8 cellular contexts compared by ENCODE assay signal in genomic region chr7:108525327-108525984, GRCh38. TPM values are rescaled to one million over a fixed set of nuclear protein-coding genes. Genes with fewer than 3 reads are reported as not detected.
A peak's percentile ranks its signal among the peaks of the same experiment; 100 is the strongest.
DNase-seq lines count a peak whose midpoint lies in the region; ATAC-seq and TF ChIP-seq lines count a peak whose summit lies in the region.

No MANE protein-coding gene starts in this region.

- peak overlapping the region; percentile 91 for H3K4me2 ChIP-seq in OCI-LY7 (ENCODE audit: low read length)

- intact Hi-C loops in OCI-LY7 (cut with micrococcal nuclease; ENCODE audit: unreplicated experiment) = no loop called here

- peak overlapping the region; percentile 84 for H3K4me3 ChIP-seq in OCI-LY7 (ENCODE audit: low read depth, low read length, poor library complexity, severe bottlenecking)

- peaks cover 11% of the 10 kb centered on the region; the same call in 1 of the 2 replicates for H3K36me3 ChIP-seq in OCI-LY7 (ENCODE audit: insufficient read depth, low read length)

- H3K27ac ChIP-seq in OCI-LY7 (ENCODE audit: low read depth, low read length, poor library complexity, severe bottlenecking) = peak overlapping the region; percentile 58
- H3K27ac ChIP-seq in caudate nucleus (ENCODE audit: low read depth, low read length) = peak overlapping the region; percentile 97

- H3K4me1 ChIP-seq in OCI-LY7 (ENCODE audit: insufficient read depth, low read length, poor library complexity, severe bottlenecking) = peaks cover 34% of the 10 kb centered on the region

- peaks cover 51% of the 10 kb centered on the region for H3K79me2 ChIP-seq in OCI-LY7 (ENCODE audit: insufficient read depth, low read depth, low read length)

- CTCF ChIA-PET in OCI-LY7 (lab: Charles Lee; ENCODE audit: unreplicated experiment) = interaction anchor here (1.0 to 1.2 kb wide), 2 partner anchors 8 to 24 kb away, joined by 3 read pairs; no protein-coding TSS in a partner anchor

- POLR2A ChIA-PET in OCI-LY7 (lab: Charles Lee) = interaction anchor here (0.5 to 4.3 kb wide), 19 partner anchors 8 to 1186 kb away, joined by 3 to 44 read pairs (median 5); partner anchors contain the start of genes DNAJB9 and THAP5

- BruUV-seq in OCI-LY7 (replicated peaks; lab: Mats Ljungman, UMichigan) = TSS peak; percentile 73

- no peaks in the 10 kb centered on the region for H4K20me1 ChIP-seq in OCI-LY7 (ENCODE audit: insufficient read depth, low read length)

- DNase-seq in NCI-H2029 treated with DMSO at 0.1 percent for 48 hours (lab: John Stamatoyannopoulos, UW) (peak; percentile 60), NCI-H2029 (lab: John Stamatoyannopoulos, UW) (no peak), HS-27A (ENCODE audit: low read depth) (peak; percentile 43), OCI-LY7 (ENCODE audit: low spot score) (peak; percentile 19), caudate nucleus (lab: John Stamatoyannopoulos, UW) (peak in 11 of 61 donors; percentile 76 to 96 (median 89)), kidney tubule cell (ENCODE audit: low spot score) (peak; percentile 82), stromal cell of bone marrow (ENCODE audit: low read depth) (peak; percentile 65)

- no peaks in the 10 kb centered on the region for H3K9me3 ChIP-seq in OCI-LY7 (ENCODE audit: low read length)

- no peak for TF ChIP-seq CTCF in OCI-LY7 (conservative IDR thresholded peaks at IDR 0.05; ENCODE audit: low read length)

- no peaks in the 10 kb centered on the region for H3K9me2 ChIP-seq in OCI-LY7 (ENCODE audit: insufficient read depth, low read length)

- peak; percentile 51 for ATAC-seq in GM21526 (IDR thresholded peaks at IDR 0.05; ENCODE audit: low FRiP score, unreplicated experiment)

- H2AFZ ChIP-seq in OCI-LY7 (ENCODE audit: low read length) = peak overlapping the region; percentile 32; the same call in 1 of the 2 replicates

RNA-seq across cellular contexts. Expression of gene PNPLA8, which starts 0.5 kb away (rescaled TPM):
- total RNA-seq in OCI-LY7 (2014; rRNA removed; shearing (Covaris generic)) = 23.0 and 24.2 TPM in 2 replicates
- 26.4 and 31.4 TPM in 2 replicates for total RNA-seq in OCI-LY7 (2022)

RNA-seq across cellular contexts. Expression of gene THAP5, which starts 44.0 kb away (rescaled TPM):
- total RNA-seq in OCI-LY7 (2014; rRNA removed; shearing (Covaris generic)) = 23.5 and 24.2 TPM in 2 replicates
- 33.8 and 39.3 TPM in 2 replicates for total RNA-seq in OCI-LY7 (2022)

RNA-seq across cellular contexts. Expression of gene DNAJB9, which starts 44.2 kb away (rescaled TPM):
- 20.3 and 22.4 TPM in 2 replicates for total RNA-seq in OCI-LY7 (2014; rRNA removed; shearing (Covaris generic))
- total RNA-seq in OCI-LY7 (2022) = 11.1 and 11.4 TPM in 2 replicates
